9 cellular contexts compared by ENCODE assay signal in the genomic region with DNA sequence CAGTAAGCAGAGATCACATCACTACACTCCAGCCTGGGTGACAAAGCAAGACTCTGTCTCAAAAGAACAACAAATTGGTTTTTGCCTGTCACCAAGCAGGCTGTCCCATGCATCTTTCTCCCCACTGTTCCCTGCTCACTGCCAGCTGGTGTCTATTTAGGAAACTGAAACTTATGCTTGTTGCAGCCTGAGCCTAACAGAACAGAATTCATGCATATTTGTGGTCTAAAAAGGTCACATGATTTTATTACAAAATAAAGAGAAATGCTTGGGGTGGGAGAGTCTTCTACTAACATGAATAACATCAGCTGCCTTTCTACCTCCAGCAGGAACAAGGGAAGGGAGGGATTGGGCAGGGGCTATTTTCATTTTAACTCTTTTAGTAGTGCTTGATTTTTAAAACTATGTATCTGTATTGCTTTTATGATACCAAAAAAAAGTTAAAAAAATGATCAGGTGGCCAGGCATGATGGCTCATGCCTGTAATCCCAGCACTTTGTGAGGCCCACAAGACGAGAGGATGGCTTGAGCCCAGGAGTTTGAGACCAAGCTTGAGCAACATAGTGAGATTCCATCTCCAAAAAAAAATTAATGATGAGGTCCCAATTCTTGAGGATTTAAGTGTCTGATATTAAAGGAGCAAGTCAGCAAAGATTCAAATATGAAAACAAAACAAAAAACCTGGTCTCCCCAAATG. TPM values are rescaled to one million over a fixed set of nuclear protein-coding genes. Genes with fewer than 3 reads are reported as not detected.
DNase-seq lines count a peak whose midpoint lies in the region; ATAC-seq, FAIRE-seq and TF ChIP-seq lines count a peak whose summit lies in the region.
"Had no signal": no experiment of that assay in that cellular context is flagged by ENCODE, and none has a peak within 500 bp of the region (broad histone marks: within the 10 kb centered on the region; RNA-seq: fewer than 3 reads in every experiment).

No MANE protein-coding gene starts in this region.

- no peak for TF ChIP-seq POLR2A in Peyer's patch (IDR thresholded peaks at IDR 0.05)

- H3K9me3 ChIP-seq in Peyer's patch = no peaks in the 10 kb centered on the region
- no peaks in the 10 kb centered on the region for H3K9me3 ChIP-seq in duodenal mucosa (ENCODE audit: control insufficient read depth in 1 of 2, low read length in 2 of 2)
- no peaks in the 10 kb centered on the region for H3K9me3 ChIP-seq in muscle layer of colon (ENCODE audit: low read length)

- TF ChIP-seq CTCF in Peyer's patch (IDR thresholded peaks at IDR 0.05) = no peak

- ATAC-seq in HG02840 (IDR thresholded peaks at IDR 0.05; ENCODE audit: low FRiP score, unreplicated experiment) (no peak), HG02588 (IDR thresholded peaks at IDR 0.05; ENCODE audit: unreplicated experiment) (no peak)

- H3K36me3 ChIP-seq in Peyer's patch (peaks cover 0 to 28% (median 0%) of the 10 kb centered on the region in 3 donors), duodenal mucosa (ENCODE audit: control insufficient read depth in 1 of 2, insufficient read depth in 2 of 2, low read length in 2 of 2) (peaks cover 21 to 26% of the 10 kb centered on the region in 2 donors), muscle layer of colon (ENCODE audit: insufficient read depth, low read length) (peaks cover 23% of the 10 kb centered on the region)

- no peaks in the 10 kb centered on the region for H3K27me3 ChIP-seq in Peyer's patch
- no peaks in the 10 kb centered on the region for H3K27me3 ChIP-seq in duodenal mucosa (ENCODE audit: control insufficient read depth in 1 of 2, insufficient read depth in 2 of 2, low read length in 2 of 2)
- H3K27me3 ChIP-seq in muscle layer of colon (ENCODE audit: control insufficient read depth in 1 of 2, insufficient read depth in 2 of 2, low read length in 2 of 2) = no peaks in the 10 kb centered on the region

- peak; percentile 83 for FAIRE-seq in GM18507 (lab: Jason Lieb, UNC)

- H3K9ac ChIP-seq in duodenal mucosa (ENCODE audit: low read depth in 1 of 2, low read length in 2 of 2) = peak overlapping the region; percentile 67 to 94
- peak overlapping the region; percentile 81 for H3K9ac ChIP-seq in muscle layer of colon (ENCODE audit: low read length)

- peak overlapping the region; percentile 62 to 97 (median 74) for H3K4me3 ChIP-seq in Peyer's patch
- peak overlapping the region; percentile 83 to 91 for H3K4me3 ChIP-seq in duodenal mucosa (ENCODE audit: low read depth in 1 of 2, low read length in 2 of 2)
- H3K4me3 ChIP-seq in muscle layer of colon (ENCODE audit: low read depth in 1 of 2, low read length in 2 of 2) = peak overlapping the region; percentile 37 to 95

- H3K4me1 ChIP-seq in Peyer's patch (peaks cover 0 to 17% (median 2%) of the 10 kb centered on the region in 4 donors), duodenal mucosa (ENCODE audit: control insufficient read depth in 1 of 2, insufficient read depth in 2 of 2, low read length in 2 of 2) (peaks cover 16 to 22% of the 10 kb centered on the region in 2 donors), muscle layer of colon (ENCODE audit: insufficient read depth, low read length) (peaks cover 18% of the 10 kb centered on the region)

- H3K27ac ChIP-seq in Peyer's patch (peak overlapping the region; percentile 84 to 94 (median 87)), duodenal mucosa (ENCODE audit: low read depth, low read length) (peak overlapping the region; percentile 74), muscle layer of colon (ENCODE audit: low read depth, low read length) (peak overlapping the region; percentile 88)

- no peak for DNase-seq in GM18507 (ENCODE audit: extremely low spot score, insufficient read length, low read depth)
- DNase-seq in Peyer's patch = peak in 1 of 3 donors; percentile 46
- DNase-seq in NCI-H1092 (lab: John Stamatoyannopoulos, UW) = no peak
- no peak for DNase-seq in ureter (ENCODE audit: low spot score)

RNA-seq across cellular contexts. Expression of a gene that starts 0.9 kb away (rescaled TPM):
- total RNA-seq in Peyer's patch (100 to 1,000 TPM; 100 to 355 (median 164) TPM), ureter (158 TPM)

RNA-seq across cellular contexts. Expression of a gene that starts 3.7 kb away (rescaled TPM):
- total RNA-seq in Peyer's patch = not detected
- not detected for total RNA-seq in ureter
- total RNA-seq: dermis microvascular lymphatic vessel endothelial cell had no signal

RNA-seq across cellular contexts. Expression of a gene that starts 20.3 kb away (rescaled TPM):
- 1 to 10 TPM in 2 of 4 donors, not detected in 2; 3.1 to 5.8 TPM for total RNA-seq in Peyer's patch
- total RNA-seq in ureter = 0.49 TPM

RNA-seq across cellular contexts. Expression of a gene that starts 25.2 kb away (rescaled TPM):
- total RNA-seq in Peyer's patch (100 to 1,000 TPM in 2 of 4 donors, 10 to 100 TPM in 2; 82.5 to 114 (median 95.4) TPM), ureter (103 TPM)

RNA-seq across cellular contexts. Expression of a gene that starts 43.2 kb away (rescaled TPM):
- total RNA-seq in Peyer's patch (100 to 1,000 TPM in 2 of 4 donors, 10 to 100 TPM in 2; 72.5 to 131 (median 91.0) TPM), ureter (122 TPM)
